Comparison of ENCODE assay signal across 9 cellular contexts in the genomic region with DNA sequence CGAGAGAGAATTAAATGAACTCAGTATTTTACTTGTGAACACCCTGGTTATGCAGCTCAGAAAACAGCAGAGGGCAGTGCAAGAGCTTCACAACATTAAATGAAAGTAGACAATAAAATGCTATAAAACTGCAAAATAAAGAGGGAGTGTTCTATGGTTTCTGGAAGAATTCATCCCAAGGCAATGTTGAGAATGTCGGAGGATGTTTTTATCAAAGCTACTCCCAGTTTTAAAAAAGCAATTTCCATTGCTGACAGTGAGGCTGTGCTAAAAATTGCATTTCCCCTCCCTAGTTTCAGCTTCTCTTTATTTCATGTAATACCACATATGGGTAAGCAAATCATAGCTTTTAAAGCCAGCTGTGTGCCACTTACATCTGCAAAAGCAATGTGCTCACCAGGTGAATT.
DNase-seq lines count a peak whose midpoint lies in the region; ATAC-seq and TF ChIP-seq lines count a peak whose summit lies in the region.
"Had no signal": no experiment of that assay in that cellular context is flagged by ENCODE, and none has a peak within 500 bp of the region (broad histone marks: within the 10 kb centered on the region; RNA-seq: fewer than 3 reads in every experiment).

No MANE protein-coding gene starts in this region.

- intact Hi-C loops in aorta (cut with DNase I), result no loop called here

- no peak overlapping the region for H3K4me2 ChIP-seq in DND-41 (ENCODE audit: insufficient read depth, low read length)

- H3K27ac ChIP-seq in DND-41 (ENCODE audit: low read length) (no peak overlapping the region), brain microvascular endothelial cell (no peak overlapping the region), aorta (ENCODE audit: low read depth in 1 of 2, low read length in 2 of 2) (no peak overlapping the region)

- no peak overlapping the region for H2AFZ ChIP-seq in DND-41 (ENCODE audit: low read depth, low read length)

- ATAC-seq in DND-41 (ENCODE audit: insufficient read depth, low read depth), result no peak
- no peak for ATAC-seq in GM21423 (IDR thresholded peaks at IDR 0.05; ENCODE audit: unreplicated experiment)
- ATAC-seq in GM19395 (IDR thresholded peaks at IDR 0.05; ENCODE audit: unreplicated experiment), result no peak
- no peak for ATAC-seq in aorta (ENCODE audit: low FRiP score)

- no peaks in the 10 kb centered on the region for H4K20me1 ChIP-seq in DND-41 (ENCODE audit: insufficient read depth, low read length)

- no peak overlapping the region for H3K9ac ChIP-seq in DND-41 (ENCODE audit: low read depth, low read length)

- DNase-seq in DND-41 (peak; percentile 5), LNCaP clone FGC (ENCODE audit: low read depth) (no peak), brain microvascular endothelial cell (peak; percentile 64), mucosa of gallbladder (ENCODE audit: low spot score) (peak; percentile 17), NCI-H2196 treated with DMSO at 0.1 percent for 48 hours (lab: John Stamatoyannopoulos, UW; ENCODE audit: unreplicated experiment) (no peak), aorta (no peak)
- DNase-seq: NCI-H1436 treated with DMSO at 0.1 percent for 48 hours had no signal

- no peak overlapping the region for H3K4me3 ChIP-seq in DND-41 (ENCODE audit: low read depth in 1 of 2, low read length in 2 of 2)
- H3K4me3 ChIP-seq in LNCaP clone FGC (ENCODE audit: low read depth, low read length), result no peak overlapping the region
- no peak overlapping the region for H3K4me3 ChIP-seq in brain microvascular endothelial cell (ENCODE audit: low read depth, low read length)
- H3K4me3 ChIP-seq in aorta (ENCODE audit: low read length in 2 of 2), result no peak overlapping the region

- H3K36me3 ChIP-seq in DND-41 (ENCODE audit: insufficient read depth, low read length), result no peaks in the 10 kb centered on the region
- H3K36me3 ChIP-seq in brain microvascular endothelial cell (replicated peaks), result no peaks in the 10 kb centered on the region
- no peaks in the 10 kb centered on the region for H3K36me3 ChIP-seq in aorta (ENCODE audit: control insufficient read depth in 1 of 2, insufficient read depth in 2 of 2, low read length in 1 of 2)

- in situ Hi-C loops in brain microvascular endothelial cell (cut with HindIII; ENCODE audit: low pct_ligation_motif_present, low sequenced_read_pairs), result no loop called here

- H3K79me2 ChIP-seq in DND-41 (ENCODE audit: insufficient read depth, low read length), result no peaks in the 10 kb centered on the region

- H3K9me3 ChIP-seq in DND-41 (ENCODE audit: insufficient read depth, low read length, severe bottlenecking) (no peaks in the 10 kb centered on the region), aorta (ENCODE audit: control insufficient read depth, low read length) (no peaks in the 10 kb centered on the region)

- WGBS in aorta, 2 donors, result 16 to 19% methylated on average over 2 of the region's 2 CpGs

- TF ChIP-seq CTCF in DND-41 (IDR thresholded peaks at IDR 0.05; ENCODE audit: borderline replicate concordance, extremely low read depth, low read length, poor library complexity, severe bottlenecking) (peak; percentile 56), LNCaP clone FGC (IDR thresholded peaks at IDR 0.05; ENCODE audit: control insufficient read depth, extremely low read depth, insufficient read depth) (peak; percentile 72), brain microvascular endothelial cell (IDR thresholded peaks at IDR 0.05; ENCODE audit: low read depth, low read length, missing control alignments) (peak; percentile 71)

- peaks cover 2% of the 10 kb centered on the region for H3K27me3 ChIP-seq in DND-41 (ENCODE audit: insufficient read depth, low read length, poor library complexity)
- H3K27me3 ChIP-seq in brain microvascular endothelial cell (replicated peaks), result no peaks in the 10 kb centered on the region
- no peaks in the 10 kb centered on the region for H3K27me3 ChIP-seq in aorta (ENCODE audit: control insufficient read depth in 1 of 2, insufficient read depth in 2 of 2, low read length in 1 of 2)

- H3K4me1 ChIP-seq in DND-41 (ENCODE audit: insufficient read depth, low read length) (no peaks in the 10 kb centered on the region), aorta (ENCODE audit: control insufficient read depth in 1 of 2, insufficient read depth in 2 of 2, low read length in 2 of 2) (no peaks in the 10 kb centered on the region)

Comparison
In these comparisons a context has a peak if more than half of its experiments do, and no peak if none do; other contexts are left out.
1. DNase-seq: peak in DND-41 (single experiment), brain microvascular endothelial cell (single experiment) and mucosa of gallbladder (single experiment); none in LNCaP clone FGC (single experiment), NCI-H2196 treated with DMSO at 0.1 percent for 48 hours (single experiment) and aorta (0 of 2).
2. Peak in every context shown above with its lines, with median percentiles within 50 percentile points of each other: CTCF ChIP-seq.